20 cellular contexts compared by ENCODE assay signal in the genomic region with DNA sequence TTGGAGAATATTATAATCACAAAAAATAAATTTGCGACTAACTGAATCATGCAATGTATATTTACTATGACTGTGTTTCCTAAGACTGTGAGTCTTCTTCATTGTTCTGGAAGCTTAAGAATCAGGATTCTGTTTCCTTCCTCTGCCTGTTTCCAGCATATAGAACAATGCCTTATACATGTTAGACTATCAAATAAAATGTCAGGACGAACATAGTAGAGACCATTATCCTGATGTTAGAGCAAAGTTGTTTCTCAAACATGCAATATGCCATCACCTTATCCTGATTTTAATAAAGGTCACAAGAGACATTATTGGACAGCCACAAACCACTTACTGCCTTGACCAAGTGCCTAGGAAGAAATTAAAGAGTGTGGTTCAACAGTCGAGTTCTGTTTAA.
DNase-seq lines count a peak whose midpoint lies in the region; ATAC-seq and TF ChIP-seq lines count a peak whose summit lies in the region.
"Had no signal": no experiment of that assay in that cellular context is flagged by ENCODE, and none has a peak within 500 bp of the region (broad histone marks: within the 10 kb centered on the region; RNA-seq: fewer than 3 reads in every experiment).

No MANE protein-coding gene starts in this region.

- ATAC-seq in upper lobe of left lung (ENCODE audit: low FRiP score in 2 of 2) = no peak
- ATAC-seq: CD8-positive, alpha-beta T cell; GM12878 had no signal

- no peaks in the 10 kb centered on the region for H3K4me1 ChIP-seq in upper lobe of left lung

- TF ChIP-seq EP300 in upper lobe of left lung (IDR thresholded peaks at IDR 0.05) = no peak

- 64 to 77% methylated on average over 3 of the region's 3 CpGs for WGBS in upper lobe of left lung, 2 donors

- H3K27ac ChIP-seq in upper lobe of left lung = no peak overlapping the region
- H3K27ac ChIP-seq: BLaER1 treated with 17β-estradiol and CSF1 and Interleukin-3, amounts not matched to agents 10 nM and 100 nM; C4-2B had no signal

- H3K9me3 ChIP-seq in upper lobe of left lung = no peaks in the 10 kb centered on the region
- H3K9me3 ChIP-seq: BLaER1 treated with 17β-estradiol and CSF1 and Interleukin-3, amounts not matched to agents 10 nM and 100 nM had no signal

- DNase-seq in COLO829 (ENCODE audit: low spot score) (peak; percentile 29), SK-MEL-5 (ENCODE audit: low read depth, low spot score) (peak; percentile 56), upper lobe of left lung (no peak), T-helper 1 cell (no peak)
- no peak for DNase-seq in activated CD4-positive, alpha-beta T cell treated with anti-CD3 and anti-CD28 coated beads, Interleukin-2, amount 50 U/mL, for 4 hours
- DNase-seq: 8988T; AML-193; CD4-positive, alpha-beta T cell; CD8-positive, alpha-beta T cell; COR-L47; DMS 273 treated with DMSO at 0.1 percent for 48 hours; DMS153; DMS53; DMS79; DND-41; EL; GDM1 had no signal

- TF ChIP-seq POLR2A in upper lobe of left lung (IDR thresholded peaks at IDR 0.05) = no peak

- TF ChIP-seq CTCF in upper lobe of left lung (IDR thresholded peaks at IDR 0.05) = no peak

- H3K27me3 ChIP-seq in upper lobe of left lung = no peaks in the 10 kb centered on the region
- H3K27me3 ChIP-seq: BLaER1 treated with 17β-estradiol and CSF1 and Interleukin-3, amounts not matched to agents 10 nM and 100 nM had no signal

- in situ Hi-C loops in SK-MEL-5 (cut with HindIII; ENCODE audit: low pct_unique_long_range_greater_than_20kb, low sequenced_read_pairs) = no loop called here

- H3K4me3 ChIP-seq in upper lobe of left lung = no peak overlapping the region
- H3K4me3 ChIP-seq: BLaER1 treated with 17β-estradiol and CSF1 and Interleukin-3, amounts not matched to agents 10 nM and 100 nM; GM12878 had no signal

- no peaks in the 10 kb centered on the region for H3K36me3 ChIP-seq in upper lobe of left lung
- H3K36me3 ChIP-seq: BLaER1 treated with 17β-estradiol and CSF1 and Interleukin-3, amounts not matched to agents 10 nM and 100 nM had no signal

Comparison
In these comparisons a context has a peak if more than half of its experiments do, and no peak if none do; other contexts are left out.
1. DNase-seq: peak in COLO829 (single experiment) and SK-MEL-5 (single experiment); none in activated CD4-positive, alpha-beta T cell treated with anti-CD3 and anti-CD28 coated beads, Interleukin-2, amount 50 U/mL, for 4 hours (0 of 2), upper lobe of left lung (0 of 2) and T-helper 1 cell (0 of 5).